In genomic region chr21:41805643-41806042, GRCh38 we compare ENCODE assay signal across 1 cellular context.
TF ChIP-seq lines count a peak whose summit lies in the region.

No MANE protein-coding gene starts in this region.

TF ChIP-seq in H1, 55 proteins besides CTCF, POLR2A, EP300 and RAD21:
- TF ChIP-seq CBX8 (IDR thresholded peaks at IDR 0.05; ENCODE audit: borderline replicate concordance, low read depth, low read length): no peak
- TF ChIP-seq SIRT6 (IDR thresholded peaks at IDR 0.05; ENCODE audit: low read length): no peak
- TF ChIP-seq BRCA1 (IDR thresholded peaks at IDR 0.05; ENCODE audit: low read depth, low read length): no peak
- TF ChIP-seq RNF2 (IDR thresholded peaks at IDR 0.05; ENCODE audit: borderline replicate concordance, low read depth, low read length, missing control alignments, poor library complexity, severe bottlenecking): no peak
- no peak for TF ChIP-seq SUZ12 (IDR thresholded peaks at IDR 0.05; ENCODE audit: low read length)
- TF ChIP-seq, protein P1, sequence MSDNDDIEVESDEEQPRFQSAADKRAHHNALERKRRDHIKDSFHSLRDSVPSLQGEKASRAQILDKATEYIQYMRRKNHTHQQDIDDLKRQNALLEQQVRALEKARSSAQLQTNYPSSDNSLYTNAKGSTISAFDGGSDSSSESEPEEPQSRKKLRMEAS (IDR thresholded peaks at IDR 0.05): no peak
- no peak for TF ChIP-seq USF2 (IDR thresholded peaks at IDR 0.05; ENCODE audit: low read length)
- no peak for TF ChIP-seq CHD1 (IDR thresholded peaks at IDR 0.05; ENCODE audit: low read depth, low read length)
